Comparison of ENCODE assay signal across 1 cellular context in genomic region chr18:31513189-31513907, GRCh38.
TF ChIP-seq lines count a peak whose summit lies in the region.

No MANE protein-coding gene starts in this region.

TF ChIP-seq in HepG2, 621 proteins besides CTCF, POLR2A, EP300 and RAD21 (continued from another document):
- no peak for TF ChIP-seq ZBTB10 (CRISPR knock-in tag; IDR thresholded peaks at IDR 0.05; ENCODE audit: borderline replicate concordance)
